In genomic region chr12:49366652-49367380, GRCh38 we compare ENCODE assay signal across 8 cellular contexts. TPM values are rescaled to one million over a fixed set of nuclear protein-coding genes. Genes with fewer than 3 reads are reported as not detected.
DNase-seq lines count a peak whose midpoint lies in the region; ATAC-seq and TF ChIP-seq lines count a peak whose summit lies in the region.

No MANE protein-coding gene starts in this region.

- peak overlapping the region; percentile 82 for H3K4me2 ChIP-seq in SK-N-SH

- no peaks in the 10 kb centered on the region for H3K9me2 ChIP-seq in SK-N-SH

- H3K79me2 ChIP-seq in SK-N-SH (ENCODE audit: insufficient read depth): peaks cover 50% of the 10 kb centered on the region

- no peak for TF ChIP-seq POLR2A in ovary (IDR thresholded peaks at IDR 0.05)

- no peaks in the 10 kb centered on the region for H3K9me3 Mint-ChIP-seq in HFFc6
- no peaks in the 10 kb centered on the region for H3K9me3 Mint-ChIP-seq in activated naive CD4-positive, alpha-beta T cell treated with anti-CD3 and anti-CD28 coated beads, Interleukin-2, amount 50 U/mL, for 72 hours

- CTCF ChIA-PET in SK-N-SH (lab: Yijun Ruan, JAX): interaction anchor here (0.7 to 16.8 kb wide), 11 partner anchors 9 to 213 kb away, joined by 3 to 617 read pairs (median 8); partner anchors contain the start of genes C1QL4, DNAJC22, KCNH3 and TROAP

- H3K4me3 Mint-ChIP-seq in HFFc6: peak overlapping the region; percentile 95

- intact Hi-C loops in head of caudate nucleus (cut with DNase I) (no loop called here), ovary (cut with DNase I) (no loop called here)

- H3F3A ChIP-seq in SK-N-SH (replicated peaks; ENCODE audit: insufficient read depth): peaks cover 25% of the 10 kb centered on the region

- H3K36me3 ChIP-seq in SK-N-SH (replicated peaks in 1 of 2; ENCODE audit: control insufficient read depth in 1 of 2, insufficient read depth in 2 of 2, low read length in 1 of 2): peaks cover 0 to 17% of the 10 kb centered on the region in 2 experiments
- H3K36me3 ChIP-seq in ovary: no peaks in the 10 kb centered on the region
- H3K36me3 ChIP-seq in thymus (ENCODE audit: control insufficient read depth, insufficient read depth): no peaks in the 10 kb centered on the region

- H3K4me3 ChIP-seq in SK-N-SH (ENCODE audit: low read depth in 2 of 2, low read length in 1 of 2): peak overlapping the region; percentile 79 to 91
- peak overlapping the region; percentile 89 for H3K4me3 ChIP-seq in ovary
- H3K4me3 ChIP-seq in thymus (ENCODE audit: low read length): peak overlapping the region; percentile 68

- H3K9me3 ChIP-seq in SK-N-SH: no peaks in the 10 kb centered on the region
- H3K9me3 ChIP-seq in ovary: no peaks in the 10 kb centered on the region
- H3K9me3 ChIP-seq in thymus (ENCODE audit: control insufficient read depth): no peaks in the 10 kb centered on the region

- H3K27me3 Mint-ChIP-seq in HFFc6 (ENCODE audit: insufficient read depth): peaks cover 2% of the 10 kb centered on the region; the same call in 1 of the 2 replicates

- POLR2A ChIA-PET in SK-N-SH (lab: Yijun Ruan, JAX): interaction anchor here (0.9 to 1.6 kb wide), 11 partner anchors 8 to 237 kb away, joined by 3 to 11 read pairs (median 4); partner anchors contain the start of genes TROAP and TUBA1B

- no peak for TF ChIP-seq RAD21 in SK-N-SH (IDR thresholded peaks at IDR 0.05; ENCODE audit: low read length)

- peak overlapping the region; percentile 98 for H3K9ac ChIP-seq in SK-N-SH

- peaks cover 22% of the 10 kb centered on the region for H3K36me3 Mint-ChIP-seq in HFFc6 (ENCODE audit: low read depth)
- H3K36me3 Mint-ChIP-seq in activated naive CD4-positive, alpha-beta T cell treated with anti-CD3 and anti-CD28 coated beads, Interleukin-2, amount 50 U/mL, for 72 hours: peaks cover 6 to 15% of the 10 kb centered on the region in 2 donors

- H3K27ac ChIP-seq in SK-N-SH (ENCODE audit: low read depth in 2 of 2, low read length in 1 of 2) (peak overlapping the region; percentile 90 to 95), ovary (peak overlapping the region; percentile 83 to 87), thymus (ENCODE audit: low read depth) (peak overlapping the region; percentile 91)

- peak overlapping the region; percentile 77 for H2AFZ ChIP-seq in SK-N-SH (ENCODE audit: low read depth)

- WGBS in SK-N-SH (ENCODE audit: low lambda C conversion rate): 1% methylated on average over 40 of the region's 97 CpGs
- 0% methylated on average over 74 to 97 of the region's 97 CpGs for WGBS in ovary, 3 donors
- under 1% methylated on average over 97 of the region's 97 CpGs for WGBS in thymus

- H3K4me1 Mint-ChIP-seq in HFFc6 (ENCODE audit: low read depth): peaks cover 59% of the 10 kb centered on the region

- TF ChIP-seq CTCF in HFFc6 (IDR thresholded peaks at IDR 0.05) (peak; percentile 54), SK-N-SH (IDR thresholded peaks at IDR 0.05) (peak; percentile 37), ovary (IDR thresholded peaks at IDR 0.05) (peak in 2 of 3 donors; percentile 37 to 46)

- H3K27me3 ChIP-seq in SK-N-SH (ENCODE audit: insufficient read depth) (no peaks in the 10 kb centered on the region), ovary (no peaks in the 10 kb centered on the region), thymus (ENCODE audit: control insufficient read depth, insufficient read depth) (no peaks in the 10 kb centered on the region)

- H3K27ac Mint-ChIP-seq in HFFc6: peak overlapping the region; percentile 85
- peak overlapping the region; percentile 92 to 97 for H3K27ac Mint-ChIP-seq in activated naive CD4-positive, alpha-beta T cell treated with anti-CD3 and anti-CD28 coated beads, Interleukin-2, amount 50 U/mL, for 72 hours

- peak in 1 of 2 experiments; percentile 15; a peak in 1 of 4 replicates for TF ChIP-seq EP300 in SK-N-SH (IDR thresholded peaks at IDR 0.05; ENCODE audit: borderline replicate concordance in 1 of 2, low read depth in 1 of 2, low read length in 1 of 2)
- no peak for TF ChIP-seq EP300 in ovary (IDR thresholded peaks at IDR 0.05)

- H4K20me1 ChIP-seq in SK-N-SH (ENCODE audit: insufficient read depth): peaks cover 29% of the 10 kb centered on the region

- ATAC-seq in activated naive CD4-positive, alpha-beta T cell treated with anti-CD3 and anti-CD28 coated beads, Interleukin-2, amount 50 U/mL, for 72 hours: peak; percentile 89 to 90

- DNase-seq in GM04504 (ENCODE audit: low read depth) (peak; percentile 78), HFFc6 (peak; percentile 92), NCI-H1048 (lab: John Stamatoyannopoulos, UW) (peak; percentile 77), SK-N-SH (peak; percentile 98), head of caudate nucleus (peak; percentile 39 to 93 (median 86)), ovary (peak; percentile 76 to 96 (median 85))
- DNase-seq in activated naive CD4-positive, alpha-beta T cell treated with anti-CD3 and anti-CD28 coated beads, Interleukin-2, amount 50 U/mL, for 72 hours (ENCODE audit: low spot score in 2 of 2): peak; percentile 92 to 94

- H3K4me1 ChIP-seq in SK-N-SH (ENCODE audit: control insufficient read depth in 1 of 2, insufficient read depth in 2 of 2, low read depth in 1 of 2, low read length in 1 of 2) (peaks cover 3 to 6% of the 10 kb centered on the region in 2 experiments; a peak in 3 of 4 replicates), ovary (ENCODE audit: insufficient read depth) (peaks cover 10% of the 10 kb centered on the region), thymus (ENCODE audit: control insufficient read depth, insufficient read depth, low read length) (peaks cover 4% of the 10 kb centered on the region)

TF ChIP-seq in SK-N-SH, 30 proteins besides CTCF, POLR2A, EP300 and RAD21 (continues in another document):
- TF ChIP-seq FOXJ3 (CRISPR knock-in tag; IDR thresholded peaks at IDR 0.05) (no peak), SMC3 (IDR thresholded peaks at IDR 0.05; ENCODE audit: low read depth, low read length) (no peak), NFIC (IDR thresholded peaks at IDR 0.05; ENCODE audit: borderline replicate concordance) (no peak), JUND (IDR thresholded peaks at IDR 0.05) (no peak), FOXM1 (IDR thresholded peaks at IDR 0.05; ENCODE audit: low read depth) (no peak), MAX (IDR thresholded peaks at IDR 0.05; ENCODE audit: low read depth) (peak; percentile 45; the same call in 1 of the 2 replicates), POLR2AphosphoS5 (IDR thresholded peaks at IDR 0.05; ENCODE audit: low read depth, low read length) (peak; percentile 36), NRF1 (IDR thresholded peaks at IDR 0.05; ENCODE audit: low read depth, low read length) (peak; percentile 92), TCF12 (IDR thresholded peaks at IDR 0.05) (no peak), YY1 (IDR thresholded peaks at IDR 0.05; ENCODE audit: low read depth) (peak; percentile 46; the same call in 1 of the 2 replicates)
- TF ChIP-seq, protein P1, sequence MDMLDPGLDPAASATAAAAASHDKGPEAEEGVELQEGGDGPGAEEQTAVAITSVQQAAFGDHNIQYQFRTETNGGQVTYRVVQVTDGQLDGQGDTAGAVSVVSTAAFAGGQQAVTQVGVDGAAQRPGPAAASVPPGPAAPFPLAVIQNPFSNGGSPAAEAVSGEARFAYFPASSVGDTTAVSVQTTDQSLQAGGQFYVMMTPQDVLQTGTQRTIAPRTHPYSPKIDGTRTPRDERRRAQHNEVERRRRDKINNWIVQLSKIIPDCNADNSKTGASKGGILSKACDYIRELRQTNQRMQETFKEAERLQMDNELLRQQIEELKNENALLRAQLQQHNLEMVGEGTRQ (IDR thresholded peaks at IDR 0.05; ENCODE audit: borderline replicate concordance, low read depth, low read length): no peak

RNA-seq across cellular contexts. Expression of gene SPATS2, which starts 0.4 kb away (rescaled TPM):
- 10 to 100 TPM; 33.4 to 64.4 (median 50.9) TPM for total RNA-seq in HFFc6 (2021; fragmentation: NEBNext Ultra II Directional; extraction: Animal tissue kit (Norgen Biotek cat#: 25700))
- 72.9 and 90.2 TPM in 2 replicates for polyA plus RNA-seq in SK-N-SH (2012; rRNA removed)
- 85.7 and 87.4 TPM in 2 replicates for polyA plus RNA-seq in SK-N-SH (2012; cell fraction: cytosol; rRNA removed)
- polyA plus RNA-seq in SK-N-SH (2012; cell fraction: nucleus; rRNA removed): 82.4 and 120 TPM in 2 replicates
- total RNA-seq in activated naive CD4-positive, alpha-beta T cell treated with anti-CD3 and anti-CD28 coated beads, Interleukin-2, amount 50 U/mL, for 72 hours: 10 to 100 TPM; 14.3 to 20.8 TPM
- total RNA-seq in ovary: 10 to 100 TPM in 6 of 7 donors, 1 to 10 TPM in 1; 9.1 to 19.7 (median 15.2) TPM
- 10 to 100 TPM; 10.9 to 28.2 TPM for polyA plus RNA-seq in ovary
- 15.3 TPM for polyA plus RNA-seq in thymus

RNA-seq across cellular contexts. Expression of gene DNAJC22, which starts 20.1 kb away (rescaled TPM):
- total RNA-seq in HFFc6 (2021; fragmentation: NEBNext Ultra II Directional; extraction: Animal tissue kit (Norgen Biotek cat#: 25700)): 1 to 10 TPM in 4 of 6 experiments, under 1 TPM in 2; 0.38 to 4.1 (median 2.6) TPM
- polyA plus RNA-seq in SK-N-SH (2012; rRNA removed): 4.5 and 5.3 TPM in 2 replicates
- 3.5 and 4.0 TPM in 2 replicates for polyA plus RNA-seq in SK-N-SH (2012; cell fraction: cytosol; rRNA removed)
- polyA plus RNA-seq in SK-N-SH (2012; cell fraction: nucleus; rRNA removed): 5.0 and 5.8 TPM in 2 replicates
- under 1 TPM; 0.06 to 0.11 TPM for total RNA-seq in activated naive CD4-positive, alpha-beta T cell treated with anti-CD3 and anti-CD28 coated beads, Interleukin-2, amount 50 U/mL, for 72 hours
- total RNA-seq in ovary: 1 to 10 TPM in 1 of 7 donors, under 1 TPM in 4, not detected in 2; 0.37 to 3.4 (median 0.47) TPM
- polyA plus RNA-seq in ovary: under 1 TPM; 0.30 to 0.58 TPM
- polyA plus RNA-seq in thymus: 0.27 TPM

RNA-seq across cellular contexts. Expression of gene C1QL4, which starts 29.8 kb away (rescaled TPM):
- total RNA-seq in HFFc6 (2021; fragmentation: NEBNext Ultra II Directional; extraction: Animal tissue kit (Norgen Biotek cat#: 25700)): under 1 TPM in 5 of 6 experiments, not detected in 1; 0.14 to 0.48 (median 0.28) TPM
- polyA plus RNA-seq in SK-N-SH (2012; rRNA removed): 9.8 and 14.6 TPM in 2 replicates
- 6.4 and 10.9 TPM in 2 replicates for polyA plus RNA-seq in SK-N-SH (2012; cell fraction: cytosol; rRNA removed)
- polyA plus RNA-seq in SK-N-SH (2012; cell fraction: nucleus; rRNA removed): 16.9 and 21.6 TPM in 2 replicates
- not detected for total RNA-seq in activated naive CD4-positive, alpha-beta T cell treated with anti-CD3 and anti-CD28 coated beads, Interleukin-2, amount 50 U/mL, for 72 hours
- total RNA-seq in ovary: not detected
- polyA plus RNA-seq in ovary: not detected
- polyA plus RNA-seq in thymus: 0.21 TPM

RNA-seq across cellular contexts. Expression of gene TROAP, which starts 43.8 kb away (rescaled TPM):
- 10 to 100 TPM; 14.1 to 37.4 (median 34.5) TPM for total RNA-seq in HFFc6 (2021; fragmentation: NEBNext Ultra II Directional; extraction: Animal tissue kit (Norgen Biotek cat#: 25700))
- polyA plus RNA-seq in SK-N-SH (2012; rRNA removed) (15.0 and 26.2 TPM in 2 replicates), ovary (under 1 TPM; 0.40 to 0.92 TPM), thymus (12.4 TPM)
- 13.0 and 14.9 TPM in 2 replicates for polyA plus RNA-seq in SK-N-SH (2012; cell fraction: cytosol; rRNA removed)
- 46.8 and 65.0 TPM in 2 replicates for polyA plus RNA-seq in SK-N-SH (2012; cell fraction: nucleus; rRNA removed)
- 100 to 1,000 TPM in 1 of 2 donors, 10 to 100 TPM in 1; 67.4 to 134 TPM for total RNA-seq in activated naive CD4-positive, alpha-beta T cell treated with anti-CD3 and anti-CD28 coated beads, Interleukin-2, amount 50 U/mL, for 72 hours
- 1 to 10 TPM in 3 of 7 donors, under 1 TPM in 3, not detected in 1; 0.36 to 1.6 (median 0.89) TPM for total RNA-seq in ovary

Comparison
In these comparisons a context has a peak if more than half of its experiments do, and no peak if none do; other contexts are left out.
1. Peak in every context shown above with its lines: DNase-seq, ATAC-seq, H3K4me3 ChIP-seq and H3K27ac ChIP-seq.